Comparison of ENCODE assay signal across 2 cellular contexts in the genomic region with DNA sequence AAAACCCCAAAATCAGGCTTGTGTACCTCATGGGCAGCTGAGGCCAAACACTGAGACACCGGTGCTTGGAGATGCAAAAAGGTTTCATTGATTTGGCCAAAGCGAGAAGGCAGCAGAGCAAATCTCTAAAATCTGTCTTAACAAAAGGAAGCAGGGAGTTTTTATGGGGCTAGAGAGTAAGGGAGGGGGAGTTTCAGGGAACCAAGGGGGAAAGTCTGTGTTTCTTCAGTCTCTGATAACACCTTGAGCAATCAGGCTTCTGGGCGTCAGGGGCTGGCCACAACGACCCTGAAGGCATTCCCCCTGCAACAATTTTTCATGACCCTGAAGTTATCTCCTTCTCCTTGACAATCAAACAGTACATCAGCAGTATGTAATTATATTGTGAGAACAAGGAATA.
TF ChIP-seq lines count a peak whose summit lies in the region.

No MANE protein-coding gene starts in this region.

TF ChIP-seq in SK-N-SH, 30 proteins besides CTCF, POLR2A, EP300 and RAD21:
- no peak for TF ChIP-seq EZH2phosphoT487 (IDR thresholded peaks at IDR 0.05; ENCODE audit: borderline replicate concordance, low read depth)
- TF ChIP-seq, protein P1, sequence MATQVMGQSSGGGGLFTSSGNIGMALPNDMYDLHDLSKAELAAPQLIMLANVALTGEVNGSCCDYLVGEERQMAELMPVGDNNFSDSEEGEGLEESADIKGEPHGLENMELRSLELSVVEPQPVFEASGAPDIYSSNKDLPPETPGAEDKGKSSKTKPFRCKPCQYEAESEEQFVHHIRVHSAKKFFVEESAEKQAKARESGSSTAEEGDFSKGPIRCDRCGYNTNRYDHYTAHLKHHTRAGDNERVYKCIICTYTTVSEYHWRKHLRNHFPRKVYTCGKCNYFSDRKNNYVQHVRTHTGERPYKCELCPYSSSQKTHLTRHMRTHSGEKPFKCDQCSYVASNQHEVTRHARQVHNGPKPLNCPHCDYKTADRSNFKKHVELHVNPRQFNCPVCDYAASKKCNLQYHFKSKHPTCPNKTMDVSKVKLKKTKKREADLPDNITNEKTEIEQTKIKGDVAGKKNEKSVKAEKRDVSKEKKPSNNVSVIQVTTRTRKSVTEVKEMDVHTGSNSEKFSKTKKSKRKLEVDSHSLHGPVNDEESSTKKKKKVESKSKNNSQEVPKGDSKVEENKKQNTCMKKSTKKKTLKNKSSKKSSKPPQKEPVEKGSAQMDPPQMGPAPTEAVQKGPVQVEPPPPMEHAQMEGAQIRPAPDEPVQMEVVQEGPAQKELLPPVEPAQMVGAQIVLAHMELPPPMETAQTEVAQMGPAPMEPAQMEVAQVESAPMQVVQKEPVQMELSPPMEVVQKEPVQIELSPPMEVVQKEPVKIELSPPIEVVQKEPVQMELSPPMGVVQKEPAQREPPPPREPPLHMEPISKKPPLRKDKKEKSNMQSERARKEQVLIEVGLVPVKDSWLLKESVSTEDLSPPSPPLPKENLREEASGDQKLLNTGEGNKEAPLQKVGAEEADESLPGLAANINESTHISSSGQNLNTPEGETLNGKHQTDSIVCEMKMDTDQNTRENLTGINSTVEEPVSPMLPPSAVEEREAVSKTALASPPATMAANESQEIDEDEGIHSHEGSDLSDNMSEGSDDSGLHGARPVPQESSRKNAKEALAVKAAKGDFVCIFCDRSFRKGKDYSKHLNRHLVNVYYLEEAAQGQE (IDR thresholded peaks at IDR 0.05; ENCODE audit: low read depth, low read length), result no peak
- TF ChIP-seq NRF1 (IDR thresholded peaks at IDR 0.05; ENCODE audit: low read depth, low read length), result no peak
- TF ChIP-seq TCF12 (IDR thresholded peaks at IDR 0.05), result no peak
- no peak for TF ChIP-seq FOXM1 (IDR thresholded peaks at IDR 0.05; ENCODE audit: low read depth)
- TF ChIP-seq, protein P2, sequence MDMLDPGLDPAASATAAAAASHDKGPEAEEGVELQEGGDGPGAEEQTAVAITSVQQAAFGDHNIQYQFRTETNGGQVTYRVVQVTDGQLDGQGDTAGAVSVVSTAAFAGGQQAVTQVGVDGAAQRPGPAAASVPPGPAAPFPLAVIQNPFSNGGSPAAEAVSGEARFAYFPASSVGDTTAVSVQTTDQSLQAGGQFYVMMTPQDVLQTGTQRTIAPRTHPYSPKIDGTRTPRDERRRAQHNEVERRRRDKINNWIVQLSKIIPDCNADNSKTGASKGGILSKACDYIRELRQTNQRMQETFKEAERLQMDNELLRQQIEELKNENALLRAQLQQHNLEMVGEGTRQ (IDR thresholded peaks at IDR 0.05; ENCODE audit: borderline replicate concordance, low read depth, low read length), result no peak
- no peak for TF ChIP-seq TAF1 (IDR thresholded peaks at IDR 0.05; ENCODE audit: borderline replicate concordance, low read depth, low read length)
- no peak for TF ChIP-seq MXI1 (IDR thresholded peaks at IDR 0.05; ENCODE audit: low read depth, low read length)
- TF ChIP-seq CHD2 (IDR thresholded peaks at IDR 0.05; ENCODE audit: low read length, partially characterized antibody), result no peak
- TF ChIP-seq, protein P3, sequence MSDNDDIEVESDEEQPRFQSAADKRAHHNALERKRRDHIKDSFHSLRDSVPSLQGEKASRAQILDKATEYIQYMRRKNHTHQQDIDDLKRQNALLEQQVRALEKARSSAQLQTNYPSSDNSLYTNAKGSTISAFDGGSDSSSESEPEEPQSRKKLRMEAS (IDR thresholded peaks at IDR 0.05; ENCODE audit: low read depth), result no peak
- TF ChIP-seq GABPA (IDR thresholded peaks at IDR 0.05; ENCODE audit: low read depth), result no peak
- TF ChIP-seq GATA2 (CRISPR knock-in tag; IDR thresholded peaks at IDR 0.05), result no peak
- TF ChIP-seq, protein P4, sequence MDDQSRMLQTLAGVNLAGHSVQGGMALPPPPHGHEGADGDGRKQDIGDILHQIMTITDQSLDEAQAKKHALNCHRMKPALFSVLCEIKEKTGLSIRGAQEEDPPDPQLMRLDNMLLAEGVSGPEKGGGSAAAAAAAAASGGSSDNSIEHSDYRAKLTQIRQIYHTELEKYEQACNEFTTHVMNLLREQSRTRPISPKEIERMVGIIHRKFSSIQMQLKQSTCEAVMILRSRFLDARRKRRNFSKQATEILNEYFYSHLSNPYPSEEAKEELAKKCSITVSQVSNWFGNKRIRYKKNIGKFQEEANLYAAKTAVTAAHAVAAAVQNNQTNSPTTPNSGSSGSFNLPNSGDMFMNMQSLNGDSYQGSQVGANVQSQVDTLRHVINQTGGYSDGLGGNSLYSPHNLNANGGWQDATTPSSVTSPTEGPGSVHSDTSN (IDR thresholded peaks at IDR 0.05), result no peak
- no peak for TF ChIP-seq JUND (IDR thresholded peaks at IDR 0.05)
- no peak for TF ChIP-seq FOSL2 (IDR thresholded peaks at IDR 0.05; ENCODE audit: borderline replicate concordance, low read depth)
- TF ChIP-seq RXRA (IDR thresholded peaks at IDR 0.05; ENCODE audit: borderline replicate concordance, low read depth), result no peak
- TF ChIP-seq, protein P5, sequence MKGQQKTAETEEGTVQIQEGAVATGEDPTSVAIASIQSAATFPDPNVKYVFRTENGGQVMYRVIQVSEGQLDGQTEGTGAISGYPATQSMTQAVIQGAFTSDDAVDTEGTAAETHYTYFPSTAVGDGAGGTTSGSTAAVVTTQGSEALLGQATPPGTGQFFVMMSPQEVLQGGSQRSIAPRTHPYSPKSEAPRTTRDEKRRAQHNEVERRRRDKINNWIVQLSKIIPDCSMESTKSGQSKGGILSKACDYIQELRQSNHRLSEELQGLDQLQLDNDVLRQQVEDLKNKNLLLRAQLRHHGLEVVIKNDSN (IDR thresholded peaks at IDR 0.05; ENCODE audit: borderline replicate concordance, low read depth), result no peak
- no peak for TF ChIP-seq MEF2A (IDR thresholded peaks at IDR 0.05; ENCODE audit: borderline replicate concordance, low read depth)

TF ChIP-seq in SK-N-SH treated with all-trans-retinoic acid at 6 μM for 48 hours, 23 proteins besides CTCF, POLR2A, EP300 and RAD21:
- TF ChIP-seq ZC3H10 (CRISPR knock-in tag; IDR thresholded peaks at IDR 0.05) (no peak), ZFP30 (CRISPR knock-in tag; IDR thresholded peaks at IDR 0.05) (no peak), ISL1 (CRISPR knock-in tag; IDR thresholded peaks at IDR 0.05) (no peak), CSDC2 (CRISPR knock-in tag; IDR thresholded peaks at IDR 0.05) (no peak), ZNF8 (CRISPR knock-in tag; IDR thresholded peaks at IDR 0.05) (no peak), ZNF70 (CRISPR knock-in tag; IDR thresholded peaks at IDR 0.05) (no peak), ESRRG (CRISPR knock-in tag; IDR thresholded peaks at IDR 0.05) (no peak), ARNTL (CRISPR knock-in tag; IDR thresholded peaks at IDR 0.05; ENCODE audit: borderline replicate concordance, low read depth) (no peak), SNAI2 (CRISPR knock-in tag; IDR thresholded peaks at IDR 0.05) (no peak), TCF4 (CRISPR knock-in tag; IDR thresholded peaks at IDR 0.05; ENCODE audit: borderline replicate concordance) (no peak), PPARA (CRISPR knock-in tag; IDR thresholded peaks at IDR 0.05; ENCODE audit: borderline replicate concordance) (no peak)
- TF ChIP-seq, protein P6, sequence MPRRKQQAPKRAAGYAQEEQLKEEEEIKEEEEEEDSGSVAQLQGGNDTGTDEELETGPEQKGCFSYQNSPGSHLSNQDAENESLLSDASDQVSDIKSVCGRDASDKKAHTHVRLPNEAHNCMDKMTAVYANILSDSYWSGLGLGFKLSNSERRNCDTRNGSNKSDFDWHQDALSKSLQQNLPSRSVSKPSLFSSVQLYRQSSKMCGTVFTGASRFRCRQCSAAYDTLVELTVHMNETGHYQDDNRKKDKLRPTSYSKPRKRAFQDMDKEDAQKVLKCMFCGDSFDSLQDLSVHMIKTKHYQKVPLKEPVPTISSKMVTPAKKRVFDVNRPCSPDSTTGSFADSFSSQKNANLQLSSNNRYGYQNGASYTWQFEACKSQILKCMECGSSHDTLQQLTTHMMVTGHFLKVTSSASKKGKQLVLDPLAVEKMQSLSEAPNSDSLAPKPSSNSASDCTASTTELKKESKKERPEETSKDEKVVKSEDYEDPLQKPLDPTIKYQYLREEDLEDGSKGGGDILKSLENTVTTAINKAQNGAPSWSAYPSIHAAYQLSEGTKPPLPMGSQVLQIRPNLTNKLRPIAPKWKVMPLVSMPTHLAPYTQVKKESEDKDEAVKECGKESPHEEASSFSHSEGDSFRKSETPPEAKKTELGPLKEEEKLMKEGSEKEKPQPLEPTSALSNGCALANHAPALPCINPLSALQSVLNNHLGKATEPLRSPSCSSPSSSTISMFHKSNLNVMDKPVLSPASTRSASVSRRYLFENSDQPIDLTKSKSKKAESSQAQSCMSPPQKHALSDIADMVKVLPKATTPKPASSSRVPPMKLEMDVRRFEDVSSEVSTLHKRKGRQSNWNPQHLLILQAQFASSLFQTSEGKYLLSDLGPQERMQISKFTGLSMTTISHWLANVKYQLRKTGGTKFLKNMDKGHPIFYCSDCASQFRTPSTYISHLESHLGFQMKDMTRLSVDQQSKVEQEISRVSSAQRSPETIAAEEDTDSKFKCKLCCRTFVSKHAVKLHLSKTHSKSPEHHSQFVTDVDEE (CRISPR knock-in tag; IDR thresholded peaks at IDR 0.05), result no peak
- TF ChIP-seq, protein P7, sequence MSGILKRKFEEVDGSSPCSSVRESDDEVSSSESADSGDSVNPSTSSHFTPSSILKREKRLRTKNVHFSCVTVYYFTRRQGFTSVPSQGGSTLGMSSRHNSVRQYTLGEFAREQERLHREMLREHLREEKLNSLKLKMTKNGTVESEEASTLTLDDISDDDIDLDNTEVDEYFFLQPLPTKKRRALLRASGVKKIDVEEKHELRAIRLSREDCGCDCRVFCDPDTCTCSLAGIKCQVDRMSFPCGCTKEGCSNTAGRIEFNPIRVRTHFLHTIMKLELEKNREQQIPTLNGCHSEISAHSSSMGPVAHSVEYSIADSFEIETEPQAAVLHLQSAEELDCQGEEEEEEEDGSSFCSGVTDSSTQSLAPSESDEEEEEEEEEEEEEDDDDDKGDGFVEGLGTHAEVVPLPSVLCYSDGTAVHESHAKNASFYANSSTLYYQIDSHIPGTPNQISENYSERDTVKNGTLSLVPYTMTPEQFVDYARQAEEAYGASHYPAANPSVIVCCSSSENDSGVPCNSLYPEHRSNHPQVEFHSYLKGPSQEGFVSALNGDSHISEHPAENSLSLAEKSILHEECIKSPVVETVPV (CRISPR knock-in tag; IDR thresholded peaks at IDR 0.05), result no peak
